ENCODE assay signal across 18 cellular contexts in the genomic region with DNA sequence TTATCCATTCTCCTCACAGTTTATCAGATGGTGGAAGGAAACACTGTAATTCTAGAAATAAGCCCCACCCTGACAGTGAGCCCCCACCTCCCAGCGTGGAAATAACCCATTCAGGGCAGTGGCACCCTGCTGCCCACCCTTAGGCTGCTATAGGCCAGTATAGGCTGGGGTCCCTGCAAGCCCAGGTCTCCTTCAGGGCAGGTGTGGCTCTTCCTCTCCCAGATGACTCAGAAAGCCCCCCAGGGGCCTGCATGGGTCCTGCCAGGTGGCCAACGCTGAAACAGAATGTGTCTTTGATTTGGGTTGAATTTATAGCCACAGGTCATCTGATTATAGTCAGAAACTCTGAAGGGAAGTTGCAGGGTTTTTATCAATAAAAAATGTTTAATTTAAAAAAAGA.
DNase-seq lines count a peak whose midpoint lies in the region; ATAC-seq and TF ChIP-seq lines count a peak whose summit lies in the region.
"Had no signal": no experiment of that assay in that cellular context is flagged by ENCODE, and none has a peak within 500 bp of the region (broad histone marks: within the 10 kb centered on the region; RNA-seq: fewer than 3 reads in every experiment).

No MANE protein-coding gene starts in this region.

- H4K20me1 ChIP-seq in BLaER1 (peaks cover 70% of the 10 kb centered on the region), smooth muscle cell (ENCODE audit: low read depth) (peaks cover 83% of the 10 kb centered on the region)
- H4K20me1 ChIP-seq in BLaER1 treated with 17β-estradiol and CSF1 and Interleukin-3, amounts not matched to agents 10 nM and 100 nM, result peaks cover 0 to 100% (median 90%) of the 10 kb centered on the region in 11 experiments; a peak in 19 of 22 replicates

- H3K4me3 ChIP-seq in BLaER1 (no peak overlapping the region), smooth muscle cell (no peak overlapping the region)
- no peak overlapping the region for H3K4me3 ChIP-seq in BLaER1 treated with 17β-estradiol and CSF1 and Interleukin-3, amounts not matched to agents 10 nM and 100 nM

- peak overlapping the region; percentile 47 for H3K4me2 ChIP-seq in BLaER1
- peak overlapping the region; percentile 48 to 82 (median 69) for H3K4me2 ChIP-seq in BLaER1 treated with 17β-estradiol and CSF1 and Interleukin-3, amounts not matched to agents 10 nM and 100 nM
- H3K4me2 ChIP-seq in smooth muscle cell, result peak overlapping the region; percentile 14

- H3K27me3 ChIP-seq in BLaER1 (no peaks in the 10 kb centered on the region), smooth muscle cell (ENCODE audit: low read depth) (no peaks in the 10 kb centered on the region)
- no peaks in the 10 kb centered on the region for H3K27me3 ChIP-seq in BLaER1 treated with 17β-estradiol and CSF1 and Interleukin-3, amounts not matched to agents 10 nM and 100 nM

- peaks cover 95% of the 10 kb centered on the region for H3K4me1 Mint-ChIP-seq in chondrocyte (ENCODE audit: low read depth)
- H3K4me1 Mint-ChIP-seq in activated CD4-positive, alpha-beta T cell treated with anti-CD3 and anti-CD28 coated beads, Interleukin-2, amount 10 ng/mL, durations not matched to agents 24 days and 14 days, result peaks cover 6% of the 10 kb centered on the region

- peak overlapping the region; percentile 86 for H3K27ac Mint-ChIP-seq in chondrocyte (ENCODE audit: unreplicated experiment)
- no peak overlapping the region for H3K27ac Mint-ChIP-seq in activated CD4-positive, alpha-beta T cell treated with anti-CD3 and anti-CD28 coated beads, Interleukin-2, amount 10 ng/mL, durations not matched to agents 24 days and 14 days
- H3K27ac Mint-ChIP-seq: IgD-negative memory B cell had no signal

- H3K36me3 ChIP-seq in BLaER1, result no peaks in the 10 kb centered on the region
- no peaks in the 10 kb centered on the region for H3K36me3 ChIP-seq in BLaER1 treated with 17β-estradiol and CSF1 and Interleukin-3, amounts not matched to agents 10 nM and 100 nM
- H3K36me3 ChIP-seq in smooth muscle cell (ENCODE audit: low read depth), result no peaks in the 10 kb centered on the region

- H3F3A ChIP-seq in smooth muscle cell (ENCODE audit: low read depth), result no peaks in the 10 kb centered on the region

- no peak for DNase-seq in chondrocyte (ENCODE audit: low spot score)
- DNase-seq in smooth muscle cell (lab: John Stamatoyannopoulos, UW; ENCODE audit: unreplicated experiment), result no peak
- no peak for DNase-seq in stimulated activated naive CD8-positive, alpha-beta T cell treated with anti-CD3 and anti-CD28 coated beads, Interleukin-15, Interleukin-2, amounts not matched to agents 100 U/mL and 50 U/mL, for 24 hours
- DNase-seq in activated CD4-positive, alpha-beta T cell treated with anti-CD3 and anti-CD28 coated beads, Interleukin-2, amount 10 ng/mL, durations not matched to agents 24 days and 14 days, result no peak
- no peak for DNase-seq in SKM-1 treated with dmso at 0.1 percent for 144 hours (lab: John Stamatoyannopoulos, UW; ENCODE audit: unreplicated experiment)
- DNase-seq: ACHN, DMS 273 treated with DMSO at 0.1 percent for 48 hours, H7, Karpas-422, NCI-H1436, NCI-H446 treated with DMSO at 0.1 percent for 48 hours, NCI-H774, RPMI8226, SIG-M5 had no signal

- intact Hi-C loops in activated CD4-positive, alpha-beta T cell treated with anti-CD3 and anti-CD28 coated beads, Interleukin-2, amount 10 ng/mL, durations not matched to agents 24 days and 14 days (cut with micrococcal nuclease), result no loop called here

- no peak for ATAC-seq in stimulated activated naive CD8-positive, alpha-beta T cell treated with anti-CD3 and anti-CD28 coated beads, Interleukin-15, Interleukin-2, amounts not matched to agents 100 U/mL and 50 U/mL, for 24 hours

- no peaks in the 10 kb centered on the region for H3K27me3 Mint-ChIP-seq in chondrocyte (ENCODE audit: low read depth)
- H3K27me3 Mint-ChIP-seq in activated CD4-positive, alpha-beta T cell treated with anti-CD3 and anti-CD28 coated beads, Interleukin-2, amount 10 ng/mL, durations not matched to agents 24 days and 14 days, result peaks cover 6% of the 10 kb centered on the region

- H3K9me3 ChIP-seq in BLaER1 (no peaks in the 10 kb centered on the region), smooth muscle cell (replicated peaks; ENCODE audit: low read depth) (no peaks in the 10 kb centered on the region)
- H3K9me3 ChIP-seq in BLaER1 treated with 17β-estradiol and CSF1 and Interleukin-3, amounts not matched to agents 10 nM and 100 nM (replicated peaks in 1 of 11), result no peaks in the 10 kb centered on the region

- H3K4me1 ChIP-seq in BLaER1 (peaks cover 74% of the 10 kb centered on the region), smooth muscle cell (ENCODE audit: low read depth) (peaks cover 10% of the 10 kb centered on the region)
- H3K4me1 ChIP-seq in BLaER1 treated with 17β-estradiol and CSF1 and Interleukin-3, amounts not matched to agents 10 nM and 100 nM, result peaks cover 72 to 98% (median 82%) of the 10 kb centered on the region in 10 experiments

- H3K4me3 Mint-ChIP-seq in chondrocyte (ENCODE audit: unreplicated experiment), result no peak overlapping the region
- no peak overlapping the region for H3K4me3 Mint-ChIP-seq in activated CD4-positive, alpha-beta T cell treated with anti-CD3 and anti-CD28 coated beads, Interleukin-2, amount 10 ng/mL, durations not matched to agents 24 days and 14 days
- H3K4me3 Mint-ChIP-seq: CD14-positive monocyte, IgD-negative memory B cell had no signal

- H3K79me2 ChIP-seq in smooth muscle cell (ENCODE audit: low read depth), result peaks cover 18% of the 10 kb centered on the region

- H2AFZ ChIP-seq in smooth muscle cell (ENCODE audit: low read depth), result no peak overlapping the region

- H3K9ac ChIP-seq in BLaER1 (no peak overlapping the region), smooth muscle cell (ENCODE audit: low read depth) (no peak overlapping the region)
- 0 out of 22 replicates have a peak overlapping the region, but pooled peaks of 1 of the 11 experiments have one; percentile 19 for H3K9ac ChIP-seq in BLaER1 treated with 17β-estradiol and CSF1 and Interleukin-3, amounts not matched to agents 10 nM and 100 nM

- 0 out of 2 replicates have a peak overlapping the region, but pooled peaks have one; percentile 26 for H3K27ac ChIP-seq in BLaER1
- peak overlapping the region in 2 of 11 experiments; percentile 16 to 28; a peak in 3 of 22 replicates for H3K27ac ChIP-seq in BLaER1 treated with 17β-estradiol and CSF1 and Interleukin-3, amounts not matched to agents 10 nM and 100 nM
- no peak overlapping the region for H3K27ac ChIP-seq in smooth muscle cell (ENCODE audit: low read depth)

- no peaks in the 10 kb centered on the region for H3K9me3 Mint-ChIP-seq in chondrocyte (ENCODE audit: low read depth)
- H3K9me3 Mint-ChIP-seq in activated CD4-positive, alpha-beta T cell treated with anti-CD3 and anti-CD28 coated beads, Interleukin-2, amount 10 ng/mL, durations not matched to agents 24 days and 14 days, result no peaks in the 10 kb centered on the region
- H3K9me3 Mint-ChIP-seq: CD14-positive monocyte, IgD-negative memory B cell had no signal

- no peaks in the 10 kb centered on the region for H3K36me3 Mint-ChIP-seq in chondrocyte (ENCODE audit: low read depth)
- no peaks in the 10 kb centered on the region for H3K36me3 Mint-ChIP-seq in activated CD4-positive, alpha-beta T cell treated with anti-CD3 and anti-CD28 coated beads, Interleukin-2, amount 10 ng/mL, durations not matched to agents 24 days and 14 days (ENCODE audit: low read depth)
- H3K36me3 Mint-ChIP-seq: CD14-positive monocyte had no signal

- TF ChIP-seq CTCF in chondrocyte (IDR thresholded peaks at IDR 0.05) (no peak), smooth muscle cell (IDR thresholded peaks at IDR 0.05; ENCODE audit: borderline replicate concordance, insufficient read depth, poor library complexity, severe bottlenecking) (no peak)

- 65% methylated on average over 2 of the region's 2 CpGs for WGBS in smooth muscle cell (ENCODE audit: low lambda C conversion rate)

Comparison
In these comparisons a context has a peak if more than half of its experiments do, and no peak if none do; other contexts are left out.
1. H3K4me2 ChIP-seq: peak in every context shown above with its lines; median percentile 69 in BLaER1 treated with 17β-estradiol and CSF1 and Interleukin-3, amounts not matched to agents 10 nM and 100 nM; 47 in BLaER1; 14 in smooth muscle cell.